In genomic region chr6:37511910-37512399, GRCh38 we compare ENCODE assay signal across 25 cellular contexts. TPM values are rescaled to one million over a fixed set of nuclear protein-coding genes. Genes with fewer than 3 reads are reported as not detected.
DNase-seq lines count a peak whose midpoint lies in the region; ATAC-seq, FAIRE-seq and TF ChIP-seq lines count a peak whose summit lies in the region.
"Had no signal": no experiment of that assay in that cellular context is flagged by ENCODE, and none has a peak within 500 bp of the region (broad histone marks: within the 10 kb centered on the region; RNA-seq: fewer than 3 reads in every experiment).

No MANE protein-coding gene starts in this region.

- H3F3A ChIP-seq in neural cell (ENCODE audit: insufficient read depth, low read length, poor library complexity, severe bottlenecking) = no peaks in the 10 kb centered on the region

- H4K8ac ChIP-seq in H9 (replicated peaks; ENCODE audit: insufficient read length, low read depth, low read length) (no peak overlapping the region), H1 (ENCODE audit: extremely low read depth, insufficient read depth, low read length) (no peak overlapping the region)

- H3K79me2 ChIP-seq in H9 (ENCODE audit: insufficient read depth, low read length) = no peaks in the 10 kb centered on the region
- H3K79me2 ChIP-seq in H1 (ENCODE audit: control insufficient read depth in 1 of 2, insufficient read depth in 2 of 2, low read length in 2 of 2) = no peaks in the 10 kb centered on the region
- H3K79me2 ChIP-seq in neural cell (replicated peaks; ENCODE audit: insufficient read depth, low read length) = no peaks in the 10 kb centered on the region

- peaks cover 0 to 5% (median 0%) of the 10 kb centered on the region in 3 experiments; a peak in 3 of 7 replicates for H3K36me3 Mint-ChIP-seq in H9 (ENCODE audit: insufficient read depth in 1 of 3, low read depth in 3 of 3)

- H2BK5ac ChIP-seq in H9 (ENCODE audit: insufficient read length, low read length) (no peak overlapping the region), H1 (ENCODE audit: low read depth, low read length) (peak overlapping the region; percentile 53; the same call in 1 of the 2 replicates)

- no peak overlapping the region for H3T11ph ChIP-seq in H9 (ENCODE audit: low read length)

- CTCF ChIA-PET in H1 (lab: Charles Lee; ENCODE audit: partially characterized antibody) = interaction anchor here (0.7 to 2.8 kb wide), 15 partner anchors 9 to 219 kb away, joined by 3 to 14 read pairs (median 4); no protein-coding TSS in a partner anchor

- H4K91ac ChIP-seq in H9 (ENCODE audit: insufficient read length, low read depth, low read length) (no peak overlapping the region), H1 (replicated peaks; ENCODE audit: insufficient read length, low read length) (no peak overlapping the region)

- DNase-seq in H9 = no peak
- no peak for DNase-seq in H1 (ENCODE audit: low read depth in 1 of 2, low spot score in 2 of 2)
- no peak for DNase-seq in effector memory CD4-positive, alpha-beta T cell
- no peak for DNase-seq in ascending aorta (ENCODE audit: low spot score in 2 of 2)
- DNase-seq: activated B cell treated with CpG ODN at 0.5 μM for 24 hours; activated naive CD4-positive, alpha-beta T cell treated with anti-CD3 and anti-CD28 coated beads, Interleukin-2, amount 50 U/mL, for 16 hours; colonic mucosa; DMS79 treated with DMSO at 0.1 percent for 48 hours; effector memory CD8-positive, alpha-beta T cell; heart right ventricle; left lung; mesenchymal stem cell; NCI-H1092; NCI-H187 treated with DMSO at 0.1 percent for 48 hours; NCI-H526 treated with DMSO at 0.1 percent for 48 hours; small intestine; stimulated activated CD8-positive, alpha-beta memory T cell treated with anti-CD3 and anti-CD28 coated beads, Interleukin-4, amount 100 ng/mL, for 48 hours; stomach; thyroid gland had no signal

- H3K9me3 ChIP-seq in BLaER1 treated with 17β-estradiol and CSF1 and Interleukin-3, amounts not matched to agents 10 nM and 100 nM (replicated peaks in 1 of 11) = no peaks in the 10 kb centered on the region
- H3K9me3 ChIP-seq in H9 (ENCODE audit: control insufficient read depth, low read depth, low read length) (no peaks in the 10 kb centered on the region), H1 (ENCODE audit: insufficient read depth in 2 of 2, low read depth in 1 of 2, low read length in 1 of 2) (no peaks in the 10 kb centered on the region), neural cell (ENCODE audit: low read length) (no peaks in the 10 kb centered on the region), ascending aorta (no peaks in the 10 kb centered on the region)
- no peaks in the 10 kb centered on the region for H3K9me3 ChIP-seq in effector memory CD4-positive, alpha-beta T cell (ENCODE audit: control insufficient read depth, low read length)
- H3K9me3 ChIP-seq: A549, colonic mucosa, heart right ventricle, left lung, stomach, thyroid gland had no signal

- peak overlapping the region in 1 of 2 experiments; percentile 63; a peak in 3 of 5 replicates for H3K4me3 Mint-ChIP-seq in H9
- H3K4me3 Mint-ChIP-seq: activated B cell treated with CpG ODN at 0.5 μM for 24 hours; effector memory CD8-positive, alpha-beta T cell had no signal

- H2AK5ac ChIP-seq in H9 (ENCODE audit: insufficient read length, low read length) (no peak overlapping the region), H1 (ENCODE audit: low read depth, low read length) (no peak overlapping the region)

- no peak for FAIRE-seq in H1 (lab: Jason Lieb, UNC)
- FAIRE-seq: A549, GM18507, small intestine had no signal

- TF ChIP-seq CTCF in H9 (conservative IDR thresholded peaks at IDR 0.05) (no peak), H1 (IDR thresholded peaks at IDR 0.05; ENCODE audit: control extremely low read depth in 1 of 3, insufficient read depth in 1 of 3, low read depth in 1 of 3, low read length in 3 of 3) (no peak), neural cell (IDR thresholded peaks at IDR 0.05; ENCODE audit: poor library complexity, severe bottlenecking) (no peak), ascending aorta (IDR thresholded peaks at IDR 0.05) (no peak)

- peaks cover 46 to 60% (median 59%) of the 10 kb centered on the region in 10 experiments for H3K4me1 ChIP-seq in BLaER1 treated with 17β-estradiol and CSF1 and Interleukin-3, amounts not matched to agents 10 nM and 100 nM
- H3K4me1 ChIP-seq in H9 (ENCODE audit: insufficient read depth, low read length) = peaks cover 14% of the 10 kb centered on the region; the same call in 1 of the 2 replicates
- H3K4me1 ChIP-seq in H1 (replicated peaks in 1 of 4; ENCODE audit: control insufficient read depth in 3 of 4, insufficient read depth in 4 of 4, low read length in 3 of 4) = peaks cover 2 to 54% (median 42%) of the 10 kb centered on the region in 4 experiments
- peaks cover 66% of the 10 kb centered on the region for H3K4me1 ChIP-seq in effector memory CD4-positive, alpha-beta T cell (ENCODE audit: control insufficient read depth, insufficient read depth, low read length, poor library complexity, severe bottlenecking)
- no peaks in the 10 kb centered on the region for H3K4me1 ChIP-seq in ascending aorta

- TF ChIP-seq EP300 in H1 (IDR thresholded peaks at IDR 0.05; ENCODE audit: borderline replicate concordance in 1 of 2, low read depth in 2 of 2, low read length in 2 of 2) (no peak), neural cell (conservative IDR thresholded peaks at IDR 0.05; ENCODE audit: poor library complexity, severe bottlenecking) (no peak)

- ATAC-seq in HG03457 (IDR thresholded peaks at IDR 0.05; ENCODE audit: unreplicated experiment) = no peak
- no peak for ATAC-seq in HG02870 (IDR thresholded peaks at IDR 0.05; ENCODE audit: unreplicated experiment)
- ATAC-seq: A549; effector memory CD8-positive, alpha-beta T cell; heart right ventricle; left lung had no signal

- H2BK20ac ChIP-seq in H9 (ENCODE audit: low read depth, low read length, poor library complexity, severe bottlenecking) (no peak overlapping the region), H1 (ENCODE audit: low read length) (peak overlapping the region; percentile 53; the same call in 1 of the 2 replicates)

- peaks cover 55 to 82% of the 10 kb centered on the region in 2 experiments for H3K4me1 Mint-ChIP-seq in H9

- intact Hi-C loops in ascending aorta (cut with DNase I) = no loop called here

- POLR2A ChIA-PET in H1 (lab: Charles Lee; ENCODE audit: partially characterized antibody) = interaction anchor here (0.8 to 2.7 kb wide), 6 partner anchors 12 to 53 kb away, joined by 3 to 10 read pairs (median 7); partner anchors contain the start of gene CCDC167

- no peak overlapping the region for H3K56ac ChIP-seq in H9 (ENCODE audit: insufficient read length, low read depth, low read length)
- no peak overlapping the region for H3K56ac ChIP-seq in H1 (replicated peaks; ENCODE audit: insufficient read length, low read depth, low read length)

- peak overlapping the region in 2 of 11 experiments; percentile 30 to 31; a peak in 2 of 22 replicates for H3K27ac ChIP-seq in BLaER1 treated with 17β-estradiol and CSF1 and Interleukin-3, amounts not matched to agents 10 nM and 100 nM
- H3K27ac ChIP-seq in H9 (ENCODE audit: insufficient read length, low read depth, low read length) = no peak overlapping the region
- H3K27ac ChIP-seq in H1 (ENCODE audit: low read depth, low read length) = no peak overlapping the region
- no peak overlapping the region for H3K27ac ChIP-seq in neural cell (ENCODE audit: low read length)
- H3K27ac ChIP-seq in effector memory CD4-positive, alpha-beta T cell (ENCODE audit: insufficient read depth, low read length, poor library complexity, severe bottlenecking) = no peak overlapping the region
- H3K27ac ChIP-seq in ascending aorta = no peak overlapping the region
- H3K27ac ChIP-seq: A549, colonic mucosa, heart right ventricle, left lung, stomach, thyroid gland had no signal

- no peaks in the 10 kb centered on the region for H3K9me2 ChIP-seq in neural cell (ENCODE audit: insufficient read depth, low read length)

- H4K5ac ChIP-seq in H9 (ENCODE audit: insufficient read length, low read depth, low read length) = no peak overlapping the region
- no peak overlapping the region for H4K5ac ChIP-seq in H1 (ENCODE audit: insufficient read length, low read depth, low read length)

- no peaks in the 10 kb centered on the region for H4K20me1 ChIP-seq in BLaER1 treated with 17β-estradiol and CSF1 and Interleukin-3, amounts not matched to agents 10 nM and 100 nM
- H4K20me1 ChIP-seq in H9 (ENCODE audit: control insufficient read depth, insufficient read depth, insufficient read length) (no peaks in the 10 kb centered on the region), H1 (replicated peaks in 1 of 2; ENCODE audit: control insufficient read depth in 1 of 2, insufficient read depth in 2 of 2, low read length in 2 of 2) (no peaks in the 10 kb centered on the region), neural cell (ENCODE audit: insufficient read depth) (no peaks in the 10 kb centered on the region)

- H3K79me1 ChIP-seq in H9 (ENCODE audit: insufficient read depth, low read depth, low read length, poor library complexity, severe bottlenecking) (no peaks in the 10 kb centered on the region), H1 (ENCODE audit: low read depth, low read length) (no peaks in the 10 kb centered on the region)

- no peaks in the 10 kb centered on the region for H3K36me3 ChIP-seq in BLaER1 treated with 17β-estradiol and CSF1 and Interleukin-3, amounts not matched to agents 10 nM and 100 nM
- H3K36me3 ChIP-seq in H1 (ENCODE audit: control insufficient read depth in 2 of 4, insufficient read depth in 4 of 4, low read length in 3 of 4) = no peaks in the 10 kb centered on the region
- H3K36me3 ChIP-seq in neural cell (ENCODE audit: insufficient read depth, low read length) = no peaks in the 10 kb centered on the region
- no peaks in the 10 kb centered on the region for H3K36me3 ChIP-seq in effector memory CD4-positive, alpha-beta T cell (ENCODE audit: control insufficient read depth, insufficient read depth, low read length)
- H3K36me3 ChIP-seq in ascending aorta = no peaks in the 10 kb centered on the region
- H3K36me3 ChIP-seq: colonic mucosa, heart right ventricle, left lung, stomach, thyroid gland had no signal

- H3K9ac ChIP-seq in BLaER1 treated with 17β-estradiol and CSF1 and Interleukin-3, amounts not matched to agents 10 nM and 100 nM = peak overlapping the region in 2 of 11 experiments; percentile 1 to 2; a peak in 2 of 22 replicates
- H3K9ac ChIP-seq in H9 (ENCODE audit: extremely low read depth, insufficient read length, low read length) (no peak overlapping the region), H1 (replicated peaks in 1 of 4; ENCODE audit: extremely low read depth in 1 of 4, low read depth in 3 of 4, low read length in 3 of 4) (peak overlapping the region in 1 of 4 experiments; percentile 20; a peak in 1 of 7 replicates), neural cell (ENCODE audit: low read length) (peak overlapping the region; percentile 13)

- TF ChIP-seq POLR2A in H1 (IDR thresholded peaks at IDR 0.05; ENCODE audit: control extremely low read depth in 1 of 2, low read depth in 2 of 2, low read length in 2 of 2) = no peak

- H3K14ac ChIP-seq in H9 (ENCODE audit: insufficient read depth, low read length) = peak overlapping the region; percentile 54; the same call in 1 of the 2 replicates
- peak overlapping the region; percentile 14 for H3K14ac ChIP-seq in H1 (ENCODE audit: insufficient read length)

- H3K4me3 ChIP-seq in BLaER1 treated with 17β-estradiol and CSF1 and Interleukin-3, amounts not matched to agents 10 nM and 100 nM = no peak overlapping the region
- H3K4me3 ChIP-seq in H1 (ENCODE audit: extremely low read depth in 1 of 4, insufficient read depth in 2 of 4, low read depth in 3 of 4, low read length in 4 of 4) (peak overlapping the region in 3 of 4 experiments; percentile 10 to 49 (median 26); a peak in 5 of 8 replicates), neural cell (ENCODE audit: low read length) (no peak overlapping the region), ascending aorta (no peak overlapping the region)
- no peak overlapping the region for H3K4me3 ChIP-seq in effector memory CD4-positive, alpha-beta T cell (ENCODE audit: insufficient read depth, low read depth, low read length, poor library complexity, severe bottlenecking)
- H3K4me3 ChIP-seq: A549, colonic mucosa, heart right ventricle, left lung, stomach, thyroid gland had no signal

- no peak overlapping the region for H2BK120ac ChIP-seq in H9 (ENCODE audit: low read depth, low read length, poor library complexity, severe bottlenecking)
- peak overlapping the region; percentile 60 for H2BK120ac ChIP-seq in H1 (replicated peaks; ENCODE audit: low read depth, low read length)

- H3K23me2 ChIP-seq in H9 (ENCODE audit: insufficient read length, low read depth, low read length, poor library complexity, severe bottlenecking) = peaks cover 9% of the 10 kb centered on the region
- peaks cover 5% of the 10 kb centered on the region for H3K23me2 ChIP-seq in H1 (ENCODE audit: low read depth, low read length)

- H3K4ac ChIP-seq in H9 (ENCODE audit: low read depth, low read length) (no peak overlapping the region), H1 (replicated peaks; ENCODE audit: insufficient read length, low read depth, low read length) (no peak overlapping the region)

- H3K27me3 Mint-ChIP-seq in H9 (ENCODE audit: low read depth) = peaks cover 41% of the 10 kb centered on the region
- H3K27me3 Mint-ChIP-seq: activated B cell treated with CpG ODN at 0.5 μM for 24 hours; effector memory CD8-positive, alpha-beta T cell had no signal

- H2BK15ac ChIP-seq in H9 (ENCODE audit: low read depth, low read length) (no peak overlapping the region), H1 (ENCODE audit: low read length) (peak overlapping the region; percentile 75; the same call in 1 of the 2 replicates)

- TF ChIP-seq RAD21 in H1 (IDR thresholded peaks at IDR 0.05 in 1 of 2, conservative IDR thresholded peaks at IDR 0.05 in 1 of 2; ENCODE audit: low read depth in 2 of 2, low read length in 2 of 2) = no peak
- no peak for TF ChIP-seq RAD21 in neural cell (conservative IDR thresholded peaks at IDR 0.05)

- H3K18ac ChIP-seq in H9 (ENCODE audit: insufficient read length, low read depth, low read length) (no peak overlapping the region), H1 (ENCODE audit: extremely low read depth, low read length) (peak overlapping the region; percentile 65)

- H2AFZ ChIP-seq in H9 (ENCODE audit: low read length) (no peak overlapping the region), H1 (ENCODE audit: low read length) (peak overlapping the region; percentile 90; the same call in 1 of the 2 replicates), neural cell (ENCODE audit: low read depth, low read length) (no peak overlapping the region)

- no CpG with 5 or more reads among the region's 16 CpGs for WGBS in H9 (ENCODE audit: extremely low coverage, insufficient read length, low lambda C conversion rate)
- 21% methylated on average over 16 of the region's 16 CpGs; no CpG with 5 or more reads in 1 of the 2 experiments for WGBS in H1 (ENCODE audit: extremely low coverage in 1 of 2, insufficient coverage in 1 of 2, insufficient read length in 1 of 2, insufficient replicate concordance in 2 of 2, low coverage in 1 of 2, low lambda C conversion rate in 2 of 2, missing lambda C conversion rate in 1 of 2), 2 experiments

- H3K9me3 Mint-ChIP-seq in H9 = no peaks in the 10 kb centered on the region; a peak in 2 of 5 replicates
- H3K9me3 Mint-ChIP-seq: activated B cell treated with CpG ODN at 0.5 μM for 24 hours; effector memory CD8-positive, alpha-beta T cell had no signal

- H3K27me3 ChIP-seq in BLaER1 treated with 17β-estradiol and CSF1 and Interleukin-3, amounts not matched to agents 10 nM and 100 nM = no peaks in the 10 kb centered on the region
- H3K27me3 ChIP-seq in H9 (ENCODE audit: insufficient read depth, low read length) = peaks cover 6% of the 10 kb centered on the region; the same call in 1 of the 2 replicates
- H3K27me3 ChIP-seq in H1 (replicated peaks in 1 of 4; ENCODE audit: control insufficient read depth in 3 of 4, extremely low read depth in 1 of 4, insufficient read depth in 3 of 4, low read length in 3 of 4) = peaks cover 0 to 29% (median 21%) of the 10 kb centered on the region in 4 experiments; a peak in 6 of 7 replicates
- H3K27me3 ChIP-seq in neural cell (ENCODE audit: insufficient read depth, low read depth, low read length) = no peaks in the 10 kb centered on the region
- H3K27me3 ChIP-seq in effector memory CD4-positive, alpha-beta T cell (replicated peaks; ENCODE audit: control insufficient read depth, insufficient read depth, low read length, poor library complexity, severe bottlenecking) = no peaks in the 10 kb centered on the region
- H3K27me3 ChIP-seq in ascending aorta = no peaks in the 10 kb centered on the region
- H3K27me3 ChIP-seq: colonic mucosa, thyroid gland had no signal

- H3K4me2 ChIP-seq in BLaER1 treated with 17β-estradiol and CSF1 and Interleukin-3, amounts not matched to agents 10 nM and 100 nM = peak overlapping the region in 9 of 11 experiments; percentile 87 to 99 (median 97); a peak in 16 of 22 replicates
- H3K4me2 ChIP-seq in H9 (ENCODE audit: insufficient read depth, insufficient read length, low read length) (peak overlapping the region; percentile 46), H1 (ENCODE audit: insufficient read depth in 1 of 2, low read depth in 2 of 2, low read length in 2 of 2) (peak overlapping the region; percentile 68 to 73), neural cell (ENCODE audit: low read length) (no peak overlapping the region)
- H3K4me2 ChIP-seq: A549 had no signal

- H2BK12ac ChIP-seq in H9 (ENCODE audit: insufficient read length, low read depth, low read length) = no peak overlapping the region
- peak overlapping the region; percentile 94; the same call in 1 of the 2 replicates for H2BK12ac ChIP-seq in H1 (ENCODE audit: low read depth, low read length)

- no peak overlapping the region for H3K27ac Mint-ChIP-seq in H9
- H3K27ac Mint-ChIP-seq: activated B cell treated with CpG ODN at 0.5 μM for 24 hours had no signal

- H3K23ac ChIP-seq in H9 (ENCODE audit: insufficient read length, low read depth, low read length) = no peak overlapping the region
- H3K23ac ChIP-seq in H1 (ENCODE audit: insufficient read length) = no peak overlapping the region

RNA-seq across cellular contexts. Expression of gene CCDC167, which starts 12.3 kb away (rescaled TPM):
- total RNA-seq in H9 (2021) = 28.0 and 31.9 TPM in 2 replicates
- total RNA-seq in H1 (2021; fragmentation: NEBNext Ultra II Directional; extraction: Animal tissue kit (Norgen Biotek cat#: 25700)) = 11.0 TPM in 2 replicates
- polyA plus RNA-seq in H1 (2011; rRNA removed) = 20.6 and 26.5 TPM in 2 replicates
- 28.8 TPM for polyA plus RNA-seq in H1 (2011; cell fraction: cytosol; rRNA removed)
- 13.9 TPM for polyA plus RNA-seq in H1 (2011; cell fraction: nucleus; rRNA removed)
- polyA plus RNA-seq in H1 (2012, experiment 1 of 2) = 15.0 to 25.7 TPM (median 18.5 TPM) in 4 replicates
- polyA plus RNA-seq in H1 (2012, experiment 2 of 2) = 41.9 TPM
- polyA plus RNA-seq in H1 (2013, experiment 1 of 2) = 30.8 TPM
- 29.4 TPM for polyA plus RNA-seq in H1 (2013, experiment 2 of 2)
- 4.4 and 4.8 TPM in 2 replicates for polyA minus RNA-seq in H1 (2011; rRNA and poly(A)+ RNA removed)
- polyA minus RNA-seq in H1 (2011; cell fraction: cytosol; rRNA and poly(A)+ RNA removed) = not detected
- 4.6 TPM for polyA minus RNA-seq in H1 (2011; cell fraction: nucleus; rRNA and poly(A)+ RNA removed)
- polyA plus RNA-seq in neural cell = 207 and 220 TPM in 2 replicates
- polyA minus RNA-seq in neural cell = 35.5 and 45.4 TPM in 2 replicates
- 28.4 TPM for total RNA-seq in ascending aorta

Comparison
In these comparisons a context has a peak if more than half of its experiments do, and no peak if none do; other contexts are left out.
1. H3K4me3 ChIP-seq: peak in H1 (3 of 4); none in BLaER1 treated with 17β-estradiol and CSF1 and Interleukin-3, amounts not matched to agents 10 nM and 100 nM (0 of 10), neural cell (single experiment), effector memory CD4-positive, alpha-beta T cell (single experiment) and ascending aorta (0 of 2).